Comparison of ENCODE assay signal across 9 cellular contexts in the genomic region with DNA sequence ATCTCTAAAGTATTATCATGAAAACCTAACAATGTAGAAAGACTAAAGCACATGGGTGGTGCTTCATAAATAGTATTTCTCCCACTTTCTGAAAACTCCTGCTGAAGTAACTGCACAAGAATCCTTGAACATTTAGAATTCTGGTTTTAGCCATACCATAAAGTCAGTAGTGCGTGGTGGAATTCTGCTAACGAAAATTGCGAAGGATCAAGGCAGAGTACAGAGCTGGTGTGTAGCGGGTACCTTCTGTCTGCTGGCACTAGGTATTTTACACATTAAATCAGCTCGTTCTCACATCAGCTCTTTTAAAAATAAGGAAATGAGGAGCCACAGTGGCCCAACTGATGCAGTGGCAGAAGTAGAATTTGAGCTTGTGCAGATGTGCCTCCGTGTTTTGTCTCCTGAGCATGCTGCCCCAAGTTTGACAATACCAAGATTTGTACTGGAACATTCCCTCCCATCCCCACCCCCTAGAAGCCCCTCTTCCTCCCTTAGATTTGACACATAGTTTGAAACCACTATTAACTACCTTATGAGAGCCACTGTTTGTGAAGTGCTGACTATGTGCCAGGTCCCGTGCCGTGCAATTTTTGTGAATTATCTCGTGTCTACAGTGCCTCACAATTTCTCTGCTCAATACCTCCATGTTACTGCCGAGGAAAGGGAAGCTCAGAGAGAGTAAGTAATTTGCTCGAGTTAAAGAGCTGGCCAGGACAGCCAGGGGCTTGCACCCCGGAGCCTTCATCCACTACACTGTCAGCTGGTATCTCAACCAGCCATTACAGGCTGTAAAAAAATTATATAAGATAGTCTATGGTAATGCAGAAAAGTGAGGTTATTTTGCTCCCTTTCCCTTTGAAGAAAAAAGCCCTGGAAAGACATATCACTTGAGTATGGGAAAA.
DNase-seq lines count a peak whose midpoint lies in the region; ATAC-seq and TF ChIP-seq lines count a peak whose summit lies in the region.
"Had no signal": no experiment of that assay in that cellular context is flagged by ENCODE, and none has a peak within 500 bp of the region (broad histone marks: within the 10 kb centered on the region; RNA-seq: fewer than 3 reads in every experiment).

No MANE protein-coding gene starts in this region.

- no peaks in the 10 kb centered on the region for H3K36me3 Mint-ChIP-seq in activated CD8-positive, alpha-beta memory T cell treated with anti-CD3 and anti-CD28 coated beads, Interleukin-2, amount 10 ng/mL, durations not matched to agents 7 days and 5 days

- H3K27ac ChIP-seq in breast epithelium = peak overlapping the region; percentile 71 to 79

- H3K4me1 Mint-ChIP-seq in activated CD8-positive, alpha-beta memory T cell treated with anti-CD3 and anti-CD28 coated beads, Interleukin-2, amount 10 ng/mL, durations not matched to agents 7 days and 5 days = peaks cover 11% of the 10 kb centered on the region

- no peak for TF ChIP-seq CTCF in breast epithelium (IDR thresholded peaks at IDR 0.05)
- TF ChIP-seq CTCF in retinal pigment epithelial cell (conservative IDR thresholded peaks at IDR 0.05; ENCODE audit: low read depth, low read length) = no peak

- no peaks in the 10 kb centered on the region for H3K27me3 ChIP-seq in breast epithelium

- H3K36me3 ChIP-seq in breast epithelium = no peaks in the 10 kb centered on the region

- H3K4me1 ChIP-seq in breast epithelium = peaks cover 0 to 4% of the 10 kb centered on the region in 2 donors

- H3K4me3 ChIP-seq in breast epithelium = peak overlapping the region in 1 of 3 donors; percentile 28
- H3K4me3 ChIP-seq in retinal pigment epithelial cell (ENCODE audit: low read length) = peak overlapping the region; percentile 34
- H3K4me3 ChIP-seq: mucosa of descending colon had no signal

- peak; percentile 9 for ATAC-seq in GM18858 (IDR thresholded peaks at IDR 0.05; ENCODE audit: unreplicated experiment)
- peak; percentile 20 for ATAC-seq in HG03064 (IDR thresholded peaks at IDR 0.05; ENCODE audit: low read depth, unreplicated experiment)
- no peak for ATAC-seq in activated CD8-positive, alpha-beta memory T cell treated with anti-CD3 and anti-CD28 coated beads, Interleukin-2, amount 10 ng/mL, durations not matched to agents 7 days and 5 days

- no peaks in the 10 kb centered on the region for H3K9me3 Mint-ChIP-seq in activated CD8-positive, alpha-beta memory T cell treated with anti-CD3 and anti-CD28 coated beads, Interleukin-2, amount 10 ng/mL, durations not matched to agents 7 days and 5 days (ENCODE audit: low read depth)

- no peak for TF ChIP-seq POLR2A in breast epithelium (IDR thresholded peaks at IDR 0.05)

- H3K9me3 ChIP-seq in breast epithelium = no peaks in the 10 kb centered on the region
- H3K9me3 ChIP-seq: mucosa of descending colon had no signal

- peaks cover 2% of the 10 kb centered on the region for H3K27me3 Mint-ChIP-seq in activated CD8-positive, alpha-beta memory T cell treated with anti-CD3 and anti-CD28 coated beads, Interleukin-2, amount 10 ng/mL, durations not matched to agents 7 days and 5 days

- H3K4me3 Mint-ChIP-seq in activated CD8-positive, alpha-beta memory T cell treated with anti-CD3 and anti-CD28 coated beads, Interleukin-2, amount 10 ng/mL, durations not matched to agents 7 days and 5 days = no peak overlapping the region

- intact Hi-C loops in breast epithelium (cut with DNase I; ENCODE audit: low total_unique reads) = no loop called here

- DNase-seq in breast epithelium (ENCODE audit: low spot score in 2 of 2) = no peak
- no peak for DNase-seq in retinal pigment epithelial cell (ENCODE audit: low read depth)
- no peak for DNase-seq in EL
- DNase-seq in NK-92 (lab: John Stamatoyannopoulos, UW; ENCODE audit: unreplicated experiment) = no peak
- DNase-seq in middle frontal gyrus (ENCODE audit: extremely low spot score, low spot score) = no peak
- no peak for DNase-seq in activated CD8-positive, alpha-beta memory T cell treated with anti-CD3 and anti-CD28 coated beads, Interleukin-2, amount 10 ng/mL, durations not matched to agents 7 days and 5 days
- DNase-seq: mucosa of descending colon had no signal

- no peak overlapping the region for H3K27ac Mint-ChIP-seq in activated CD8-positive, alpha-beta memory T cell treated with anti-CD3 and anti-CD28 coated beads, Interleukin-2, amount 10 ng/mL, durations not matched to agents 7 days and 5 days

- CTCF ChIA-PET in activated CD8-positive, alpha-beta memory T cell treated with anti-CD3 and anti-CD28 coated beads, Interleukin-2, amount 10 ng/mL, durations not matched to agents 7 days and 5 days (lab: Charles Lee) = interaction anchor here (1.1 to 1.3 kb wide), 2 partner anchors 71 to 170 kb away, joined by 3 read pairs; no protein-coding TSS in a partner anchor
